ENCODE assay signal across 1 cellular context in genomic region chr6:110958332-110959192, GRCh38.
TF ChIP-seq lines count a peak whose summit lies in the region.

GTF3C6 (plus strand) TSS chr6:110958706; CDS start chr6:110958770, 64 bp downstream.

TF ChIP-seq in K562, 482 proteins besides CTCF, POLR2A, EP300 and RAD21 (continued from another document and continues in another):
- TF ChIP-seq DLX4 (CRISPR knock-in tag; IDR thresholded peaks at IDR 0.05), result no peak
- peak; percentile 52; the same call in 1 of the 2 replicates for TF ChIP-seq HDAC8 (tag; IDR thresholded peaks at IDR 0.05)
- no peak for TF ChIP-seq BHLHE40 (IDR thresholded peaks at IDR 0.05; ENCODE audit: low read length)
- 0 out of 2 replicates have a peak, but pooled peaks have one; percentile 49 for TF ChIP-seq CBX1 (IDR thresholded peaks at IDR 0.05; ENCODE audit: low read depth)
- no peak for TF ChIP-seq ZNF384 (IDR thresholded peaks at IDR 0.05; ENCODE audit: low read depth, low read length)
- no peak for TF ChIP-seq PRDM10 (IDR thresholded peaks at IDR 0.05; ENCODE audit: partially characterized antibody)
- no peak for TF ChIP-seq ZNF174 (CRISPR knock-in tag; IDR thresholded peaks at IDR 0.05)
- no peak for TF ChIP-seq TGIF2 (CRISPR knock-in tag; IDR thresholded peaks at IDR 0.05)
- peak; percentile 100 for TF ChIP-seq GTF2E2 (tag; IDR thresholded peaks at IDR 0.05)
- peak; percentile 94 for TF ChIP-seq LCOR (CRISPR knock-in tag; IDR thresholded peaks at IDR 0.05)
- TF ChIP-seq CGGBP1 (CRISPR knock-in tag; IDR thresholded peaks at IDR 0.05), result no peak; the same call in 1 of the 2 replicates
- TF ChIP-seq LEF1 (IDR thresholded peaks at IDR 0.05), result 0 out of 2 replicates have a peak, but pooled peaks have one; percentile 18
- no peak for TF ChIP-seq KAT2B (IDR thresholded peaks at IDR 0.05; ENCODE audit: low read depth, low read length)
- no peak for TF ChIP-seq ELK1 (CRISPR knock-in tag; IDR thresholded peaks at IDR 0.05)
- TF ChIP-seq PCBP1 (IDR thresholded peaks at IDR 0.05; ENCODE audit: low read depth, low read length, poor library complexity, severe bottlenecking), result peak; percentile 69
- TF ChIP-seq CBX2 (IDR thresholded peaks at IDR 0.05; ENCODE audit: insufficient read depth, low read length, poor library complexity, severe bottlenecking), result no peak
- TF ChIP-seq TEAD4 (IDR thresholded peaks at IDR 0.05; ENCODE audit: low read length), result 0 out of 2 replicates have a peak, but pooled peaks have one; percentile 19
- no peak for TF ChIP-seq TEAD4 (CRISPR knock-in tag; IDR thresholded peaks at IDR 0.05; ENCODE audit: borderline replicate concordance)
- TF ChIP-seq ZNF316 (IDR thresholded peaks at IDR 0.05), result no peak
- TF ChIP-seq MITF (IDR thresholded peaks at IDR 0.05), result no peak
- TF ChIP-seq PKNOX1 (IDR thresholded peaks at IDR 0.05), result no peak
- TF ChIP-seq RFX1 (IDR thresholded peaks at IDR 0.05), result no peak
- TF ChIP-seq ATF3 (IDR thresholded peaks at IDR 0.05), result no peak
- TF ChIP-seq ATF3 (CRISPR knock-in tag; conservative IDR thresholded peaks at IDR 0.05), result 0 out of 2 replicates have a peak, but pooled peaks have one; percentile 30
- no peak for TF ChIP-seq HNRNPH1 (optimal IDR thresholded peaks at IDR 0.05; ENCODE audit: low read depth, low read length)
- no peak for TF ChIP-seq CLOCK (CRISPR knock-in tag; IDR thresholded peaks at IDR 0.05; ENCODE audit: borderline replicate concordance)
- TF ChIP-seq RAD51 (IDR thresholded peaks at IDR 0.05; ENCODE audit: borderline replicate concordance, low read depth), result no peak
- peak; percentile 98 for TF ChIP-seq POLR2B (IDR thresholded peaks at IDR 0.05; ENCODE audit: low read depth, partially characterized antibody)
- no peak for TF ChIP-seq GATAD2B (IDR thresholded peaks at IDR 0.05; ENCODE audit: borderline replicate concordance)
- TF ChIP-seq E2F3 (CRISPR knock-in tag; IDR thresholded peaks at IDR 0.05), result peak; percentile 61; the same call in 1 of the 2 replicates
- TF ChIP-seq YBX1 (IDR thresholded peaks at IDR 0.05), result no peak
- TF ChIP-seq DEAF1 (CRISPR knock-in tag; IDR thresholded peaks at IDR 0.05), result no peak
- 0 out of 2 replicates have a peak, but pooled peaks have one; percentile 85 for TF ChIP-seq ZNF609 (CRISPR knock-in tag; IDR thresholded peaks at IDR 0.05; ENCODE audit: borderline replicate concordance)
- no peak for TF ChIP-seq FUS (optimal IDR thresholded peaks at IDR 0.05; ENCODE audit: low read depth, low read length)
- no peak; the same call in 1 of the 2 replicates for TF ChIP-seq ARID2 (IDR thresholded peaks at IDR 0.05)
- peak; percentile 52 for TF ChIP-seq SAP30 (IDR thresholded peaks at IDR 0.05; ENCODE audit: borderline replicate concordance, insufficient read depth, low read depth, low read length, poor library complexity, severe bottlenecking)
- peak; percentile 33; the same call in 1 of the 2 replicates for TF ChIP-seq MYNN (IDR thresholded peaks at IDR 0.05)
- TF ChIP-seq MYNN (CRISPR knock-in tag; IDR thresholded peaks at IDR 0.05), result no peak
- TF ChIP-seq ZBED1 (IDR thresholded peaks at IDR 0.05), result 0 out of 2 replicates have a peak, but pooled peaks have one; percentile 71
- 0 out of 4 replicates have a peak, but pooled peaks of 1 of the 2 experiments have one; percentile 29 for TF ChIP-seq TRIM24 (IDR thresholded peaks at IDR 0.05)
- peak; percentile 32 for TF ChIP-seq CHD1 (IDR thresholded peaks at IDR 0.05; ENCODE audit: low read length)
- no peak for TF ChIP-seq STAT5A (IDR thresholded peaks at IDR 0.05; ENCODE audit: borderline replicate concordance, low read length)
- TF ChIP-seq SNAPC5 (CRISPR knock-in tag; IDR thresholded peaks at IDR 0.05), result no peak
